ENCODE assay signal across 22 cellular contexts in genomic region chr5:75648712-75649111, GRCh38. TPM values are rescaled to one million over a fixed set of nuclear protein-coding genes. Genes with fewer than 3 reads are reported as not detected.
A peak's percentile ranks its signal among the peaks of the same experiment; 100 is the strongest.
DNase-seq lines count a peak whose midpoint lies in the region; ATAC-seq, FAIRE-seq and TF ChIP-seq lines count a peak whose summit lies in the region.
"Had no signal": no experiment of that assay in that cellular context is flagged by ENCODE, and none has a peak within 500 bp of the region (broad histone marks: within the 10 kb centered on the region; RNA-seq: fewer than 3 reads in every experiment).

No MANE protein-coding gene starts in this region.

- no peak overlapping the region for H3K4me3 Mint-ChIP-seq in activated CD8-positive, alpha-beta memory T cell treated with anti-CD3 and anti-CD28 coated beads, Interleukin-2, amount 10 ng/mL, durations not matched to agents 7 days and 5 days
- H3K4me3 Mint-ChIP-seq: memory B cell, nephron had no signal

- TF ChIP-seq EP300 in HepG2 (IDR thresholded peaks at IDR 0.05; ENCODE audit: low read depth in 2 of 2, low read length in 2 of 2) (no peak), HepG2 (CRISPR knock-in tag; IDR thresholded peaks at IDR 0.05; ENCODE audit: borderline replicate concordance) (no peak)

- DNase-seq in GM10248 (ENCODE audit: extremely low spot score) (peak; percentile 48), HuH-7 (ENCODE audit: low spot score) (peak; percentile 15), HepG2 (ENCODE audit: low spot score) (peak; percentile 38), left ventricle myocardium inferior (no peak), GDM1 (lab: John Stamatoyannopoulos, UW) (no peak)
- DNase-seq in activated CD8-positive, alpha-beta memory T cell treated with anti-CD3 and anti-CD28 coated beads, Interleukin-2, amount 10 ng/mL, durations not matched to agents 7 days and 5 days = no peak
- DNase-seq: activated naive CD4-positive, alpha-beta T cell treated with anti-CD3 and anti-CD28 coated beads, Interleukin-2, amount 50 U/mL, for 16 hours; body of pancreas; heart left ventricle; Kasumi-1; NCI-H1105 treated with DMSO at 0.1 percent for 48 hours; NCI-H69; posterior cingulate gyrus; stimulated activated CD4-positive, alpha-beta T cell treated with anti-CD3 and anti-CD28 coated beads, Interleukin-4, amount 100 ng/mL, for 24 hours; T-helper 9 cell had no signal

- H3K36me3 ChIP-seq in HepG2 (replicated peaks in 1 of 2; ENCODE audit: control insufficient read depth in 1 of 2, insufficient read depth in 2 of 2, low read length in 2 of 2) (no peaks in the 10 kb centered on the region), left ventricle myocardium inferior (no peaks in the 10 kb centered on the region)
- H3K36me3 ChIP-seq: heart left ventricle had no signal

- peak overlapping the region; percentile 58 for H3K4me2 ChIP-seq in HepG2 (ENCODE audit: low read depth, low read length)

- no peak overlapping the region for H3K27ac ChIP-seq in HepG2 (ENCODE audit: extremely low read length, insufficient read depth, low read length)
- H3K27ac ChIP-seq in left ventricle myocardium inferior (replicated peaks) = no peak overlapping the region
- H3K27ac ChIP-seq: body of pancreas, heart left ventricle had no signal

- 0% methylated on average over 2 of the region's 2 CpGs for WGBS in HepG2 (ENCODE audit: low lambda C conversion rate)

- H3K4me1 Mint-ChIP-seq in activated CD8-positive, alpha-beta memory T cell treated with anti-CD3 and anti-CD28 coated beads, Interleukin-2, amount 10 ng/mL, durations not matched to agents 7 days and 5 days = peaks cover 3% of the 10 kb centered on the region
- H3K4me1 Mint-ChIP-seq: memory B cell had no signal

- no peak for TF ChIP-seq RAD21 in HepG2 (CRISPR knock-in tag; IDR thresholded peaks at IDR 0.05)

- CTCF ChIA-PET in GM10248 (lab: Yijun Ruan, JAX) = interaction anchor here (1.0 kb wide), 1 partner anchor 18 kb away, joined by 3 read pairs; no protein-coding TSS in a partner anchor
- CTCF ChIA-PET in HepG2 (lab: Yijun Ruan, JAX; ENCODE audit: low intra/inter-chr PET ratio, low total read pairs) = no interaction called here
- CTCF ChIA-PET in activated CD8-positive, alpha-beta memory T cell treated with anti-CD3 and anti-CD28 coated beads, Interleukin-2, amount 10 ng/mL, durations not matched to agents 7 days and 5 days (lab: Charles Lee) = no interaction called here

- H3K79me2 ChIP-seq in HepG2 (ENCODE audit: insufficient read depth, low read length) = no peaks in the 10 kb centered on the region

- H3K27me3 Mint-ChIP-seq in activated CD8-positive, alpha-beta memory T cell treated with anti-CD3 and anti-CD28 coated beads, Interleukin-2, amount 10 ng/mL, durations not matched to agents 7 days and 5 days = no peaks in the 10 kb centered on the region
- H3K27me3 Mint-ChIP-seq: memory B cell had no signal

- in situ Hi-C loops in HepG2 (cut with HindIII; ENCODE audit: extremely low pct_ligation_motif_present, low pct_unique_long_range_greater_than_20kb) = no loop called here

- peaks cover 1% of the 10 kb centered on the region for H3K36me3 Mint-ChIP-seq in activated CD8-positive, alpha-beta memory T cell treated with anti-CD3 and anti-CD28 coated beads, Interleukin-2, amount 10 ng/mL, durations not matched to agents 7 days and 5 days
- H3K36me3 Mint-ChIP-seq: memory B cell had no signal

- POLR2A ChIA-PET in GM10248 (lab: Yijun Ruan, JAX) (no interaction called here), HepG2 (lab: Yijun Ruan, JAX) (no interaction called here)

- peaks cover 2 to 3% of the 10 kb centered on the region in 2 experiments; a peak in 2 of 5 replicates for H3K27me3 ChIP-seq in HepG2 (ENCODE audit: control insufficient read depth in 1 of 2, insufficient read depth in 2 of 2, low read length in 2 of 2)
- H3K27me3 ChIP-seq in left ventricle myocardium inferior (ENCODE audit: low read depth) = peaks cover 25% of the 10 kb centered on the region
- H3K27me3 ChIP-seq: body of pancreas, heart left ventricle had no signal

- H3K4me3 ChIP-seq in HepG2 (replicated peaks in 1 of 3; ENCODE audit: insufficient read depth in 1 of 3, low read depth in 2 of 3, low read length in 3 of 3) (peak overlapping the region in 1 of 3 experiments; percentile 18; a peak in 2 of 6 replicates), left ventricle myocardium inferior (no peak overlapping the region)
- H3K4me3 ChIP-seq: body of pancreas, heart left ventricle had no signal

- no TSS peak for BruUV-seq in HepG2 (replicated peaks; lab: Mats Ljungman, UMichigan)

- H3K9ac ChIP-seq in HepG2 (ENCODE audit: insufficient read depth, low read depth, low read length) = no peak overlapping the region

- FAIRE-seq in HepG2 (lab: Jason Lieb, UNC) = peak; percentile 61
- FAIRE-seq: H1 had no signal

- H3K9me3 Mint-ChIP-seq in activated CD8-positive, alpha-beta memory T cell treated with anti-CD3 and anti-CD28 coated beads, Interleukin-2, amount 10 ng/mL, durations not matched to agents 7 days and 5 days (ENCODE audit: low read depth) = no peaks in the 10 kb centered on the region
- H3K9me3 Mint-ChIP-seq: memory B cell had no signal

- no peaks in the 10 kb centered on the region for H4K20me1 ChIP-seq in HepG2 (ENCODE audit: insufficient read depth, low read length)

- H3K27ac Mint-ChIP-seq in activated CD8-positive, alpha-beta memory T cell treated with anti-CD3 and anti-CD28 coated beads, Interleukin-2, amount 10 ng/mL, durations not matched to agents 7 days and 5 days = no peak overlapping the region
- H3K27ac Mint-ChIP-seq: memory B cell, nephron had no signal

- no peak for TF ChIP-seq CTCF in GM10248 (IDR thresholded peaks at IDR 0.05; ENCODE audit: control extremely low read depth, extremely low read depth, low read depth, missing control alignments)
- TF ChIP-seq CTCF in HepG2 (CRISPR knock-in tag; IDR thresholded peaks at IDR 0.05) = no peak
- TF ChIP-seq CTCF in left ventricle myocardium inferior (IDR thresholded peaks at IDR 0.05; ENCODE audit: borderline replicate concordance) = no peak

- intact Hi-C loops in HepG2 (cut with micrococcal nuclease; ENCODE audit: unreplicated experiment) = no loop called here
- intact Hi-C loops in left ventricle myocardium inferior (cut with micrococcal nuclease) = no loop called here

- H3K9me3 ChIP-seq in HepG2 (ENCODE audit: low read length) = no peaks in the 10 kb centered on the region
- H3K9me3 ChIP-seq in left ventricle myocardium inferior (replicated peaks) = no peaks in the 10 kb centered on the region
- H3K9me3 ChIP-seq: body of pancreas, heart left ventricle had no signal

- H2AFZ ChIP-seq in HepG2 (ENCODE audit: low read length) = no peak overlapping the region

- no peak for TF ChIP-seq POLR2A in HepG2 (IDR thresholded peaks at IDR 0.05; ENCODE audit: insufficient read depth in 1 of 2, low read depth in 2 of 2, low read length in 2 of 2)

- H3K4me1 ChIP-seq in HepG2 (ENCODE audit: insufficient read depth, low read length) = peaks cover 9% of the 10 kb centered on the region
- H3K4me1 ChIP-seq in left ventricle myocardium inferior = no peaks in the 10 kb centered on the region
- H3K4me1 ChIP-seq: body of pancreas had no signal

- ATAC-seq in GM18868 (IDR thresholded peaks at IDR 0.05; ENCODE audit: unreplicated experiment) = peak; percentile 52
- peak; percentile 81 for ATAC-seq in HepG2
- no peak for ATAC-seq in HG03135 (IDR thresholded peaks at IDR 0.05; ENCODE audit: unreplicated experiment)
- ATAC-seq in activated CD8-positive, alpha-beta memory T cell treated with anti-CD3 and anti-CD28 coated beads, Interleukin-2, amount 10 ng/mL, durations not matched to agents 7 days and 5 days = no peak
- ATAC-seq: body of pancreas, heart left ventricle, SK-N-SH treated with all-trans-retinoic acid at 6 μM for 48 hours had no signal

TF ChIP-seq in HepG2, 621 proteins besides CTCF, POLR2A, EP300 and RAD21 (continues in another document):
- TF ChIP-seq ATF7 (IDR thresholded peaks at IDR 0.05) = no peak
- TF ChIP-seq ATF7 (CRISPR knock-in tag; IDR thresholded peaks at IDR 0.05) = no peak
- no peak for TF ChIP-seq FOXP1 (IDR thresholded peaks at IDR 0.05)
- TF ChIP-seq FOXP1 (CRISPR knock-in tag; IDR thresholded peaks at IDR 0.05) = no peak

RNA-seq across cellular contexts. Expression of gene ANKDD1B, which starts 37.5 kb away (rescaled TPM):
- total RNA-seq in HepG2 (2016; rRNA removed; fragmentation: Illumina TruSeq; extraction: Trizol) (0.14 and 0.27 TPM in 2 replicates), left ventricle myocardium inferior (0.27 TPM)
- 0.09 TPM in 1 of 2 replicates, not detected in the other for total RNA-seq in HepG2 (2016; cell fraction: cytosol; rRNA removed; fragmentation: Illumina TruSeq; extraction: Trizol; ENCODE audit: low read depth)
- total RNA-seq in HepG2 (2016; cell fraction: insoluble cytoplasmic fraction; rRNA removed; fragmentation: Illumina TruSeq; extraction: Trizol) = 0.32 and 0.34 TPM in 2 replicates
- total RNA-seq in HepG2 (2016; cell fraction: membrane; rRNA removed; fragmentation: Illumina TruSeq; extraction: Trizol) = 0.17 and 0.22 TPM in 2 replicates
- total RNA-seq in HepG2 (2016; cell fraction: nucleus; rRNA removed; fragmentation: Illumina TruSeq; extraction: Trizol) = 0.47 and 1.2 TPM in 2 replicates
- 0.12 and 0.16 TPM in 2 replicates for polyA plus RNA-seq in HepG2 (2011; rRNA removed)
- polyA plus RNA-seq in HepG2 (2011; cell fraction: cytosol; rRNA removed) = 0.04 and 0.06 TPM in 2 replicates
- 0.43 and 0.56 TPM in 2 replicates for polyA plus RNA-seq in HepG2 (2011; cell fraction: nucleus; rRNA removed)
- polyA plus RNA-seq in HepG2 (2012) = 0.19 and 0.20 TPM in 2 replicates
- 0.06 and 0.08 TPM in 2 replicates for polyA plus RNA-seq in HepG2 (2016; cell fraction: cytosol; fragmentation: Illumina TruSeq; extraction: Trizol; ENCODE audit: low read depth)
- polyA plus RNA-seq in HepG2 (2016; cell fraction: insoluble cytoplasmic fraction; fragmentation: Illumina TruSeq; extraction: Trizol; ENCODE audit: low read depth) = 0.22 TPM in 1 of 2 replicates, not detected in the other
- polyA plus RNA-seq in HepG2 (2016; cell fraction: membrane; fragmentation: Illumina TruSeq; extraction: Trizol; ENCODE audit: low read depth) = 0.16 TPM in 1 of 2 replicates, not detected in the other
- polyA plus RNA-seq in HepG2 (2016; cell fraction: nucleus; fragmentation: Illumina TruSeq; extraction: Trizol; ENCODE audit: insufficient read depth, low read depth) = 0.33 TPM in 2 replicates
- polyA minus RNA-seq in HepG2 (2011; rRNA and poly(A)+ RNA removed; ENCODE audit: low replicate concordance) = not detected in 2 replicates
- polyA minus RNA-seq in HepG2 (2011; cell fraction: cytosol; rRNA and poly(A)+ RNA removed) = not detected in 2 replicates
- polyA minus RNA-seq in HepG2 (2011; cell fraction: nucleus; rRNA and poly(A)+ RNA removed) = 1.4 and 2.3 TPM in 2 replicates
- not detected for total RNA-seq in activated CD8-positive, alpha-beta memory T cell treated with anti-CD3 and anti-CD28 coated beads, Interleukin-2, amount 10 ng/mL, durations not matched to agents 7 days and 5 days
- total RNA-seq: RPMI7951 had no signal

Comparison
In these comparisons a context has a peak if more than half of its experiments do, and no peak if none do; other contexts are left out.
1. DNase-seq: peak in GM10248 (single experiment), HuH-7 (single experiment) and HepG2 (single experiment); none in left ventricle myocardium inferior (single experiment), activated CD8-positive, alpha-beta memory T cell treated with anti-CD3 and anti-CD28 coated beads, Interleukin-2, amount 10 ng/mL, durations not matched to agents 7 days and 5 days (single experiment) and GDM1 (single experiment).
2. ATAC-seq: peak in GM18868 (single experiment) and HepG2 (single experiment); none in HG03135 (single experiment) and activated CD8-positive, alpha-beta memory T cell treated with anti-CD3 and anti-CD28 coated beads, Interleukin-2, amount 10 ng/mL, durations not matched to agents 7 days and 5 days (single experiment).